ENCODE assay signal across 7 cellular contexts in genomic region chr5:142770650-142771609, GRCh38. TPM values are rescaled to one million over a fixed set of nuclear protein-coding genes. Genes with fewer than 3 reads are reported as not detected.
A peak's percentile ranks its signal among the peaks of the same experiment; 100 is the strongest.
DNase-seq lines count a peak whose midpoint lies in the region; ATAC-seq lines count a peak whose summit lies in the region.

No MANE protein-coding gene starts in this region.

- DNase-seq in NCI-H2171 treated with DMSO at 0.1 percent for 48 hours (lab: John Stamatoyannopoulos, UW), result peak; percentile 42
- peak; percentile 67 for DNase-seq in activated CD4-positive, alpha-beta memory T cell treated with anti-CD3 and anti-CD28 coated beads, Interleukin-2, amount 10 ng/mL, durations not matched to agents 7 days and 5 days
- DNase-seq in effector CD8-positive, alpha-beta T cell (lab: John Stamatoyannopoulos, UW), result peak; percentile 42
- DNase-seq in memory B cell (ENCODE audit: low spot score in 2 of 2), result peak; percentile 40 to 47
- peak; percentile 51 for DNase-seq in stimulated activated CD8-positive, alpha-beta memory T cell treated with anti-CD3 and anti-CD28 coated beads, Interleukin-12 subunit alpha, Interleukin-12 subunit beta, amount 100 ng/mL, for 4 hours (ENCODE audit: low read depth)

- ATAC-seq in GM18861 (IDR thresholded peaks at IDR 0.05; ENCODE audit: unreplicated experiment) (peak; percentile 20), HG02884 (IDR thresholded peaks at IDR 0.05; ENCODE audit: unreplicated experiment) (peak; percentile 12), memory B cell (ENCODE audit: low read depth) (peak; percentile 14)

- CTCF ChIA-PET in activated CD4-positive, alpha-beta memory T cell treated with anti-CD3 and anti-CD28 coated beads, Interleukin-2, amount 10 ng/mL, durations not matched to agents 7 days and 5 days (lab: Charles Lee), result interaction anchor here (0.6 to 7.5 kb wide), 23 partner anchors 12 to 232 kb away, joined by 3 to 48 read pairs (median 4); no protein-coding TSS in a partner anchor

- peak overlapping the region; percentile 91 for H3K4me3 Mint-ChIP-seq in activated CD4-positive, alpha-beta memory T cell treated with anti-CD3 and anti-CD28 coated beads, Interleukin-2, amount 10 ng/mL, durations not matched to agents 7 days and 5 days
- peak overlapping the region; percentile 91 for H3K4me3 Mint-ChIP-seq in memory B cell

- peak overlapping the region; percentile 72 for H3K27ac Mint-ChIP-seq in activated CD4-positive, alpha-beta memory T cell treated with anti-CD3 and anti-CD28 coated beads, Interleukin-2, amount 10 ng/mL, durations not matched to agents 7 days and 5 days
- H3K27ac Mint-ChIP-seq in memory B cell, result peak overlapping the region; percentile 78

- H3K9me3 Mint-ChIP-seq in activated CD4-positive, alpha-beta memory T cell treated with anti-CD3 and anti-CD28 coated beads, Interleukin-2, amount 10 ng/mL, durations not matched to agents 7 days and 5 days, result no peaks in the 10 kb centered on the region
- H3K9me3 Mint-ChIP-seq in memory B cell, result no peaks in the 10 kb centered on the region

- POLR2A ChIA-PET in activated CD4-positive, alpha-beta memory T cell treated with anti-CD3 and anti-CD28 coated beads, Interleukin-2, amount 10 ng/mL, durations not matched to agents 7 days and 5 days (lab: Charles Lee), result interaction anchor here (0.6 to 2.8 kb wide), 18 partner anchors 8 to 238 kb away, joined by 3 to 27 read pairs (median 5); no protein-coding TSS in a partner anchor

- H3K27me3 Mint-ChIP-seq in activated CD4-positive, alpha-beta memory T cell treated with anti-CD3 and anti-CD28 coated beads, Interleukin-2, amount 10 ng/mL, durations not matched to agents 7 days and 5 days, result peaks cover 3% of the 10 kb centered on the region
- no peaks in the 10 kb centered on the region for H3K27me3 Mint-ChIP-seq in memory B cell

- no peaks in the 10 kb centered on the region for H3K36me3 Mint-ChIP-seq in activated CD4-positive, alpha-beta memory T cell treated with anti-CD3 and anti-CD28 coated beads, Interleukin-2, amount 10 ng/mL, durations not matched to agents 7 days and 5 days (ENCODE audit: low read depth)
- H3K36me3 Mint-ChIP-seq in memory B cell, result no peaks in the 10 kb centered on the region

- H3K4me1 Mint-ChIP-seq in activated CD4-positive, alpha-beta memory T cell treated with anti-CD3 and anti-CD28 coated beads, Interleukin-2, amount 10 ng/mL, durations not matched to agents 7 days and 5 days, result peaks cover 33% of the 10 kb centered on the region
- peaks cover 13% of the 10 kb centered on the region for H3K4me1 Mint-ChIP-seq in memory B cell

RNA-seq across cellular contexts. Expression of gene ARHGAP26, which starts 0.8 kb away (rescaled TPM):
- total RNA-seq in activated CD4-positive, alpha-beta memory T cell treated with anti-CD3 and anti-CD28 coated beads, Interleukin-2, amount 10 ng/mL, durations not matched to agents 7 days and 5 days, result 10 to 100 TPM; 14.8 to 17.1 TPM

Comparison
In these comparisons a context has a peak if more than half of its experiments do, and no peak if none do; other contexts are left out.
1. Peak in every context shown above with its lines: DNase-seq and ATAC-seq.